ENCODE assay signal across 22 cellular contexts in genomic region chr6:152457949-152458624, GRCh38.
"Had no signal": no experiment of that assay in that cellular context is flagged by ENCODE, and none has a peak within 500 bp of the region (broad histone marks: within the 10 kb centered on the region; RNA-seq: fewer than 3 reads in every experiment).

No MANE protein-coding gene starts in this region.

- H3K36me3 Mint-ChIP-seq: activated naive CD4-positive, alpha-beta T cell treated with anti-CD3 and anti-CD28 coated beads, Interleukin-2, amount 10 ng/mL, durations not matched to agents 7 days and 5 days; stimulated activated memory B cell treated with anti-CD40 and anti-IgM and Interleukin-4, amounts not matched to agents 10 μg/mL and 1 μg/mL and 100 μg/mL, for 72 hours had no signal

- H3K36me3 ChIP-seq: brain microvascular endothelial cell, gastrocnemius medialis, prostate gland, upper lobe of right lung had no signal

- H3K4me3 Mint-ChIP-seq: activated CD4-positive, alpha-beta T cell treated with anti-CD3 and anti-CD28 coated beads, Interleukin-2, amount 10 ng/mL, durations not matched to agents 7 days and 5 days; activated naive CD4-positive, alpha-beta T cell treated with anti-CD3 and anti-CD28 coated beads, Interleukin-2, amount 10 ng/mL, durations not matched to agents 7 days and 5 days; activated naive CD8-positive, alpha-beta T cell treated with anti-CD3 and anti-CD28 coated beads, Interleukin-2, amount 50 U/mL, for 24 hours; activated T-cell treated with anti-CD3 and anti-CD28 coated beads, Interleukin-2, amount 50 U/mL, for 4 hours; stimulated activated memory B cell treated with anti-CD40 and anti-IgM and Interleukin-4, amounts not matched to agents 10 μg/mL and 1 μg/mL and 100 μg/mL, for 72 hours; T-helper 1 cell treated with Interleukin-12 subunit alpha and Interleukin-12 subunit beta and Interleukin-4 antibody, amounts not matched to agents 30 μg/mL and 1 μg/mL, for 36 hours had no signal

- H3K27ac ChIP-seq: brain microvascular endothelial cell, coronary artery, gastrocnemius medialis, left lung, prostate gland, spleen, upper lobe of right lung had no signal

- H3K9me3 Mint-ChIP-seq: activated CD4-positive, alpha-beta T cell treated with anti-CD3 and anti-CD28 coated beads, Interleukin-2, amount 10 ng/mL, durations not matched to agents 7 days and 5 days; activated naive CD4-positive, alpha-beta T cell treated with anti-CD3 and anti-CD28 coated beads, Interleukin-2, amount 10 ng/mL, durations not matched to agents 7 days and 5 days; activated naive CD8-positive, alpha-beta T cell treated with anti-CD3 and anti-CD28 coated beads, Interleukin-2, amount 50 U/mL, for 24 hours; activated T-cell treated with anti-CD3 and anti-CD28 coated beads, Interleukin-2, amount 50 U/mL, for 4 hours; stimulated activated memory B cell treated with anti-CD40 and anti-IgM and Interleukin-4, amounts not matched to agents 10 μg/mL and 1 μg/mL and 100 μg/mL, for 72 hours; T-helper 1 cell treated with Interleukin-12 subunit alpha and Interleukin-12 subunit beta and Interleukin-4 antibody, amounts not matched to agents 30 μg/mL and 1 μg/mL, for 36 hours had no signal

- H3K27ac Mint-ChIP-seq: activated CD4-positive, alpha-beta T cell treated with anti-CD3 and anti-CD28 coated beads, Interleukin-2, amount 10 ng/mL, durations not matched to agents 7 days and 5 days; activated naive CD4-positive, alpha-beta T cell treated with anti-CD3 and anti-CD28 coated beads, Interleukin-2, amount 10 ng/mL, durations not matched to agents 7 days and 5 days; activated naive CD8-positive, alpha-beta T cell treated with anti-CD3 and anti-CD28 coated beads, Interleukin-2, amount 50 U/mL, for 24 hours; stimulated activated memory B cell treated with anti-CD40 and anti-IgM and Interleukin-4, amounts not matched to agents 10 μg/mL and 1 μg/mL and 100 μg/mL, for 72 hours; T-helper 1 cell treated with Interleukin-12 subunit alpha and Interleukin-12 subunit beta and Interleukin-4 antibody, amounts not matched to agents 30 μg/mL and 1 μg/mL, for 36 hours had no signal

- DNase-seq: activated CD4-positive, alpha-beta T cell treated with anti-CD3 and anti-CD28 coated beads, Interleukin-2, amount 10 ng/mL, durations not matched to agents 7 days and 5 days; activated CD8-positive, alpha-beta memory T cell treated with anti-CD3 and anti-CD28 coated beads, Interleukin-2, amount 50 U/mL, for 4 hours; activated naive CD4-positive, alpha-beta T cell treated with anti-CD3 and anti-CD28 coated beads, Interleukin-2, amount 10 ng/mL, durations not matched to agents 7 days and 5 days; activated naive CD8-positive, alpha-beta T cell treated with anti-CD3 and anti-CD28 coated beads, Interleukin-2, amount 50 U/mL, for 24 hours; activated T-cell treated with anti-CD3 and anti-CD28 coated beads, Interleukin-2, amount 50 U/mL, for 4 hours; anterior cingulate cortex; central memory CD4-positive, alpha-beta T cell; erythroblast; gastrocnemius medialis; head of caudate nucleus; left lung; mammary epithelial cell; midbrain; right cardiac atrium; spleen; stimulated activated CD4-positive, alpha-beta T cell treated with anti-CD3 and anti-CD28 coated beads, Interleukin-4, amount 100 ng/mL, for 4 hours; upper lobe of right lung had no signal

- H3K4me1 Mint-ChIP-seq: stimulated activated memory B cell treated with anti-CD40 and anti-IgM and Interleukin-4, amounts not matched to agents 10 μg/mL and 1 μg/mL and 100 μg/mL, for 72 hours had no signal

- H3K27me3 ChIP-seq: brain microvascular endothelial cell, gastrocnemius medialis, left lung, spleen, upper lobe of right lung had no signal

- H3K4me1 ChIP-seq: gastrocnemius medialis, left lung, prostate gland, upper lobe of right lung had no signal

- H3K4me3 ChIP-seq: coronary artery, gastrocnemius medialis, left lung, prostate gland, spleen, upper lobe of right lung had no signal

- H3K9me3 ChIP-seq: gastrocnemius medialis, left lung, prostate gland, spleen, upper lobe of right lung had no signal
